Comparison of ENCODE assay signal across 21 cellular contexts in genomic region chr14:32825058-32825457, GRCh38.
"Had no signal": no experiment of that assay in that cellular context is flagged by ENCODE, and none has a peak within 500 bp of the region (broad histone marks: within the 10 kb centered on the region; RNA-seq: fewer than 3 reads in every experiment).

No MANE protein-coding gene starts in this region.

- ATAC-seq: activated naive CD4-positive, alpha-beta T cell treated with anti-CD3 and anti-CD28 coated beads, Interleukin-2, amount 50 U/mL, for 72 hours; left cardiac atrium; naive thymus-derived CD8-positive, alpha-beta T cell; stimulated activated naive B cell treated with anti-CD40 and anti-IgM and Interleukin-4, amounts not matched to agents 10 μg/mL and 1 μg/mL and 100 μg/mL, for 72 hours had no signal

- H3K9me3 Mint-ChIP-seq: memory B cell had no signal

- H3K4me3 Mint-ChIP-seq: activated CD4-positive, alpha-beta memory T cell treated with anti-CD3 and anti-CD28 coated beads, Interleukin-2, amount 10 ng/mL, durations not matched to agents 7 days and 5 days; activated CD4-positive, alpha-beta T cell treated with anti-CD3 and anti-CD28 coated beads, Interleukin-2, amount 10 ng/mL, durations not matched to agents 7 days and 5 days; memory B cell; naive thymus-derived CD8-positive, alpha-beta T cell; stimulated activated naive B cell treated with anti-CD40 and anti-IgM and Interleukin-4, amounts not matched to agents 10 μg/mL and 1 μg/mL and 100 μg/mL, for 72 hours had no signal

- H3K27ac ChIP-seq: esophagus squamous epithelium, ovary, prostate gland, right atrium auricular region, thoracic aorta had no signal

- DNase-seq: activated CD4-positive, alpha-beta memory T cell treated with anti-CD3 and anti-CD28 coated beads, Interleukin-2, amount 10 ng/mL, durations not matched to agents 7 days and 5 days; activated CD4-positive, alpha-beta T cell treated with anti-CD3 and anti-CD28 coated beads, Interleukin-2, amount 10 ng/mL, durations not matched to agents 7 days and 5 days; activated CD4-positive, CD25-positive, alpha-beta regulatory T cell treated with anti-CD3 and anti-CD28 coated beads, Interleukin-2, amount 50 U/mL, for 72 hours; activated naive CD4-positive, alpha-beta T cell; activated T-cell treated with anti-CD3 and anti-CD28 coated beads, Interleukin-2, amount 50 U/mL, for 48 hours; effector CD4-positive, alpha-beta T cell; esophagus squamous epithelium; foreskin melanocyte; islet precursor cell; left cardiac atrium; naive thymus-derived CD8-positive, alpha-beta T cell; ovary; stimulated activated CD4-positive, alpha-beta T cell treated with anti-CD3 and anti-CD28 coated beads, Interleukin-1b, Interleukin-23, amount 100 ng/mL, for 48 hours; stimulated activated naive B cell treated with anti-CD40 and anti-IgM and Interleukin-4, amounts not matched to agents 10 μg/mL and 1 μg/mL and 100 μg/mL, for 72 hours; T-helper 2 cell; trophoblast cell had no signal

- H3K27ac Mint-ChIP-seq: activated CD4-positive, alpha-beta memory T cell treated with anti-CD3 and anti-CD28 coated beads, Interleukin-2, amount 10 ng/mL, durations not matched to agents 7 days and 5 days; activated CD4-positive, alpha-beta T cell treated with anti-CD3 and anti-CD28 coated beads, Interleukin-2, amount 10 ng/mL, durations not matched to agents 7 days and 5 days; activated naive CD4-positive, alpha-beta T cell treated with anti-CD3 and anti-CD28 coated beads, Interleukin-2, amount 50 U/mL, for 72 hours; memory B cell; naive thymus-derived CD8-positive, alpha-beta T cell; stimulated activated naive B cell treated with anti-CD40 and anti-IgM and Interleukin-4, amounts not matched to agents 10 μg/mL and 1 μg/mL and 100 μg/mL, for 72 hours had no signal

- H3K4me1 Mint-ChIP-seq: activated CD4-positive, alpha-beta memory T cell treated with anti-CD3 and anti-CD28 coated beads, Interleukin-2, amount 10 ng/mL, durations not matched to agents 7 days and 5 days; activated CD4-positive, alpha-beta T cell treated with anti-CD3 and anti-CD28 coated beads, Interleukin-2, amount 10 ng/mL, durations not matched to agents 7 days and 5 days; memory B cell; naive thymus-derived CD8-positive, alpha-beta T cell; stimulated activated naive B cell treated with anti-CD40 and anti-IgM and Interleukin-4, amounts not matched to agents 10 μg/mL and 1 μg/mL and 100 μg/mL, for 72 hours had no signal

- H3K27me3 Mint-ChIP-seq: activated CD4-positive, alpha-beta memory T cell treated with anti-CD3 and anti-CD28 coated beads, Interleukin-2, amount 10 ng/mL, durations not matched to agents 7 days and 5 days; activated CD4-positive, alpha-beta T cell treated with anti-CD3 and anti-CD28 coated beads, Interleukin-2, amount 10 ng/mL, durations not matched to agents 7 days and 5 days; memory B cell; stimulated activated naive B cell treated with anti-CD40 and anti-IgM and Interleukin-4, amounts not matched to agents 10 μg/mL and 1 μg/mL and 100 μg/mL, for 72 hours had no signal
